In genomic region chr1:42228938-42229337, GRCh38 we compare ENCODE assay signal across 1 cellular context.
TF ChIP-seq lines count a peak whose summit lies in the region.

No MANE protein-coding gene starts in this region.

TF ChIP-seq in K562, 482 proteins besides CTCF, POLR2A, EP300 and RAD21 (continued from another document):
- no peak for TF ChIP-seq BCOR (IDR thresholded peaks at IDR 0.05)
- TF ChIP-seq TSC22D4 (tag; IDR thresholded peaks at IDR 0.05): no peak
- no peak for TF ChIP-seq EZH2 (IDR thresholded peaks at IDR 0.05; ENCODE audit: borderline replicate concordance, low read depth, low read length)
- TF ChIP-seq ZNF583 (CRISPR knock-in tag; IDR thresholded peaks at IDR 0.05): no peak
- TF ChIP-seq SMAD1 (IDR thresholded peaks at IDR 0.05; ENCODE audit: low read depth, low read length, partially characterized antibody): no peak
- no peak for TF ChIP-seq HMG20B (CRISPR knock-in tag; IDR thresholded peaks at IDR 0.05)
- no peak for TF ChIP-seq NBN (IDR thresholded peaks at IDR 0.05; ENCODE audit: low read depth)
- no peak for TF ChIP-seq ZNF431 (CRISPR knock-in tag; IDR thresholded peaks at IDR 0.05)
